In the genomic region with DNA sequence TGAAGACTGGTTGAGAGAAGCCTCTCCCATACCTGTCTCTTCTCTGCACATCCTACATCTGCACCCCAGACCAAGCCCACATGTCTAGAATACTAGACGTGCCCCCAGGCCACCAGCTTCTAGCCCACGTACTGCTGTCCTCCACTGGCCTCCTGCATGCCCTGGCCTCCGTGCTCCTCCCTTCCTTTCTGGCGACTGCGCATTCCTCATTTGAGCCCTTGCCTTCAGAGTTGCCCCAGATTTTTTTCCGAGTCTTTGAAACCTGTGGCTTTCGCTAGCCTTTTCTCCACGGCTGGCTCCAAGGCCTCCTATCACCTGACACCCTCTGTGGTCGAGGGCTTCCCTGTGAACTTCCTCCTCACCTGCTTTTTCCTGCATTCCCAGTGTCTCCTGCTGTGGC, we compare ENCODE assay signal across 26 cellular contexts. TPM values are rescaled to one million over a fixed set of nuclear protein-coding genes. Genes with fewer than 3 reads are reported as not detected.
A peak's percentile ranks its signal among the peaks of the same experiment; 100 is the strongest.
DNase-seq lines count a peak whose midpoint lies in the region; ATAC-seq, FAIRE-seq and TF ChIP-seq lines count a peak whose summit lies in the region.
"Had no signal": no experiment of that assay in that cellular context is flagged by ENCODE, and none has a peak within 500 bp of the region (broad histone marks: within the 10 kb centered on the region; RNA-seq: fewer than 3 reads in every experiment).

No MANE protein-coding gene starts in this region.

- H3K27me3 ChIP-seq in HepG2 (ENCODE audit: control insufficient read depth in 1 of 2, insufficient read depth in 2 of 2, low read length in 2 of 2) (no peaks in the 10 kb centered on the region), right lobe of liver (no peaks in the 10 kb centered on the region), psoas muscle (ENCODE audit: insufficient read depth in 3 of 3, low read length in 2 of 3) (no peaks in the 10 kb centered on the region)
- H3K27me3 ChIP-seq: adrenal gland, breast epithelium, neutrophil, testis had no signal

- no peak overlapping the region for H3K27ac Mint-ChIP-seq in activated T-helper 17 cell treated with anti-CD3 and anti-CD28 coated beads, Interleukin-2, amount 50 U/mL, for 72 hours
- H3K27ac Mint-ChIP-seq: GM23338, T-helper 17 cell had no signal

- CTCF ChIA-PET in HepG2 (lab: Yijun Ruan, JAX; ENCODE audit: low intra/inter-chr PET ratio, low total read pairs): no interaction called here

- no peaks in the 10 kb centered on the region; the same call in none of the 2 replicates for H4K20me1 ChIP-seq in HepG2 (ENCODE audit: insufficient read depth, low read length)

- TF ChIP-seq EP300 in HepG2 (IDR thresholded peaks at IDR 0.05; ENCODE audit: low read depth in 2 of 2, low read length in 2 of 2) (no peak), HepG2 (CRISPR knock-in tag; IDR thresholded peaks at IDR 0.05; ENCODE audit: borderline replicate concordance) (no peak)

- H3K4me2 ChIP-seq in HepG2 (ENCODE audit: low read depth, low read length): no peak overlapping the region
- H3K4me2 ChIP-seq: GM23338 had no signal

- intact Hi-C loops in HepG2 (cut with micrococcal nuclease; ENCODE audit: unreplicated experiment) (no loop called here), right lobe of liver (cut with DNase I) (no loop called here), psoas muscle (cut with DNase I) (no loop called here)

- H3K36me3 Mint-ChIP-seq in activated T-helper 17 cell treated with anti-CD3 and anti-CD28 coated beads, Interleukin-2, amount 50 U/mL, for 72 hours (ENCODE audit: low read depth): peaks cover 13% of the 10 kb centered on the region

- H3K79me2 ChIP-seq in HepG2 (ENCODE audit: insufficient read depth, low read length): peaks cover 16% of the 10 kb centered on the region

- TF ChIP-seq CTCF in HepG2 (CRISPR knock-in tag; IDR thresholded peaks at IDR 0.05): no peak
- TF ChIP-seq CTCF in right lobe of liver (IDR thresholded peaks at IDR 0.05): no peak
- TF ChIP-seq CTCF in psoas muscle (IDR thresholded peaks at IDR 0.05): no peak

- no peak overlapping the region for H3K27ac ChIP-seq in HepG2 (ENCODE audit: extremely low read length, insufficient read depth, low read length)
- no peak overlapping the region for H3K27ac ChIP-seq in right lobe of liver
- H3K27ac ChIP-seq in psoas muscle: peak overlapping the region; percentile 54
- H3K27ac ChIP-seq: breast epithelium, neutrophil, prostate gland, testis had no signal

- POLR2A ChIA-PET in HepG2 (lab: Yijun Ruan, JAX): no interaction called here

- H3K4me3 ChIP-seq in HepG2 (replicated peaks in 1 of 3; ENCODE audit: insufficient read depth in 1 of 3, low read depth in 2 of 3, low read length in 3 of 3) (no peak overlapping the region), right lobe of liver (no peak overlapping the region), psoas muscle (no peak overlapping the region)
- H3K4me3 ChIP-seq: adrenal gland, breast epithelium, GM23338, prostate gland, testis had no signal

- peak overlapping the region; percentile 25 for H3K4me3 Mint-ChIP-seq in activated T-helper 17 cell treated with anti-CD3 and anti-CD28 coated beads, Interleukin-2, amount 50 U/mL, for 72 hours
- H3K4me3 Mint-ChIP-seq: GM23338; stimulated activated naive B cell treated with anti-CD40 and anti-IgM and Interleukin-4, amounts not matched to agents 10 μg/mL and 1 μg/mL and 100 μg/mL, for 72 hours; T-helper 17 cell had no signal

- H3K27me3 Mint-ChIP-seq in activated T-helper 17 cell treated with anti-CD3 and anti-CD28 coated beads, Interleukin-2, amount 50 U/mL, for 72 hours: no peaks in the 10 kb centered on the region
- H3K27me3 Mint-ChIP-seq: T-helper 17 cell had no signal

- no peak for FAIRE-seq in HepG2 (lab: Jason Lieb, UNC)
- FAIRE-seq: colon, GM12891, keratinocyte, urothelium cell line had no signal

- DNase-seq in HepG2 (ENCODE audit: low spot score) (no peak), right lobe of liver (no peak), islet precursor cell (peak; percentile 45), psoas muscle (no peak)
- DNase-seq: activated CD4-positive, alpha-beta T cell treated with anti-CD3 and anti-CD28 coated beads for 1 hour; effector memory CD4-positive, alpha-beta T cell; EL; glutamatergic neuron; NCI-H146; stimulated activated CD4-positive, alpha-beta T cell treated with anti-CD3 and anti-CD28 coated beads, Interleukin-15, amount 100 ng/mL, for 24 hours; stimulated activated naive B cell treated with anti-CD40 and anti-IgM and Interleukin-4, amounts not matched to agents 10 μg/mL and 1 μg/mL and 100 μg/mL, for 72 hours; T-helper 17 cell; testis had no signal

- H3K9me3 ChIP-seq in HepG2 (ENCODE audit: low read length) (no peaks in the 10 kb centered on the region), right lobe of liver (no peaks in the 10 kb centered on the region), psoas muscle (no peaks in the 10 kb centered on the region)
- H3K9me3 ChIP-seq: adrenal gland, breast epithelium, neutrophil, prostate gland, testis had no signal

- ATAC-seq in HepG2: no peak
- ATAC-seq in right lobe of liver: no peak
- no peak for ATAC-seq in activated T-helper 17 cell treated with anti-CD3 and anti-CD28 coated beads, Interleukin-2, amount 50 U/mL, for 72 hours (replicated peaks)
- ATAC-seq in psoas muscle: no peak
- ATAC-seq in HG02642 (IDR thresholded peaks at IDR 0.05; ENCODE audit: poor library complexity, unreplicated experiment): no peak
- no peak for ATAC-seq in HG03442 (IDR thresholded peaks at IDR 0.05; ENCODE audit: unreplicated experiment)
- ATAC-seq: GM23338; stimulated activated naive B cell treated with anti-CD40 and anti-IgM and Interleukin-4, amounts not matched to agents 10 μg/mL and 1 μg/mL and 100 μg/mL, for 72 hours; T-helper 17 cell had no signal

- H3K9ac ChIP-seq in HepG2 (ENCODE audit: insufficient read depth, low read depth, low read length): no peak overlapping the region

- H3K4me1 Mint-ChIP-seq in activated T-helper 17 cell treated with anti-CD3 and anti-CD28 coated beads, Interleukin-2, amount 50 U/mL, for 72 hours: peaks cover 43% of the 10 kb centered on the region

- H2AFZ ChIP-seq in HepG2 (ENCODE audit: low read length): no peak overlapping the region
- H2AFZ ChIP-seq: GM23338 had no signal

- BruUV-seq in HepG2 (replicated peaks; lab: Mats Ljungman, UMichigan): no TSS peak

- H3K4me1 ChIP-seq in HepG2 (ENCODE audit: insufficient read depth, low read length): peaks cover 45% of the 10 kb centered on the region
- no peaks in the 10 kb centered on the region for H3K4me1 ChIP-seq in right lobe of liver
- H3K4me1 ChIP-seq in psoas muscle: peaks cover 63% of the 10 kb centered on the region
- H3K4me1 ChIP-seq: breast epithelium had no signal

- H3K36me3 ChIP-seq in HepG2 (replicated peaks in 1 of 2; ENCODE audit: control insufficient read depth in 1 of 2, insufficient read depth in 2 of 2, low read length in 2 of 2) (no peaks in the 10 kb centered on the region; a peak in 2 of 5 replicates), right lobe of liver (no peaks in the 10 kb centered on the region), psoas muscle (ENCODE audit: insufficient read depth in 1 of 2, low read depth in 1 of 2) (no peaks in the 10 kb centered on the region)
- H3K36me3 ChIP-seq: adrenal gland, breast epithelium, neutrophil, prostate gland had no signal

- no peaks in the 10 kb centered on the region for H3K9me3 Mint-ChIP-seq in activated T-helper 17 cell treated with anti-CD3 and anti-CD28 coated beads, Interleukin-2, amount 50 U/mL, for 72 hours
- H3K9me3 Mint-ChIP-seq: GM23338 had no signal

- TF ChIP-seq RAD21 in HepG2 (CRISPR knock-in tag; IDR thresholded peaks at IDR 0.05): no peak

- no peak for TF ChIP-seq POLR2A in HepG2 (IDR thresholded peaks at IDR 0.05; ENCODE audit: insufficient read depth in 1 of 2, low read depth in 2 of 2, low read length in 2 of 2)
- no peak for TF ChIP-seq POLR2A in right lobe of liver (IDR thresholded peaks at IDR 0.05)

- in situ Hi-C loops in HepG2 (cut with HindIII; ENCODE audit: extremely low pct_ligation_motif_present, low pct_unique_long_range_greater_than_20kb): no loop called here

- WGBS in HepG2 (ENCODE audit: low lambda C conversion rate): 96% methylated on average over 9 of the region's 9 CpGs
- 79% methylated on average over 8 of the region's 9 CpGs for WGBS in right lobe of liver (ENCODE audit: insufficient coverage, low coverage, low lambda C conversion rate, missing lambda C conversion rate)
- WGBS in psoas muscle, 3 donors: 82 to 93% (median 88%) methylated on average over 9 of the region's 9 CpGs

RNA-seq across cellular contexts. Expression of a gene that starts 11.2 kb away (rescaled TPM):
- 16.5 and 20.8 TPM in 2 replicates for total RNA-seq in HepG2 (2016; rRNA removed; fragmentation: Illumina TruSeq; extraction: Trizol)
- 12.0 and 16.8 TPM in 2 replicates for total RNA-seq in HepG2 (2016; cell fraction: cytosol; rRNA removed; fragmentation: Illumina TruSeq; extraction: Trizol; ENCODE audit: low read depth)
- 16.0 and 19.8 TPM in 2 replicates for total RNA-seq in HepG2 (2016; cell fraction: insoluble cytoplasmic fraction; rRNA removed; fragmentation: Illumina TruSeq; extraction: Trizol)
- 19.8 and 25.4 TPM in 2 replicates for total RNA-seq in HepG2 (2016; cell fraction: membrane; rRNA removed; fragmentation: Illumina TruSeq; extraction: Trizol)
- total RNA-seq in HepG2 (2016; cell fraction: nucleus; rRNA removed; fragmentation: Illumina TruSeq; extraction: Trizol): 21.0 and 24.6 TPM in 2 replicates
- polyA plus RNA-seq in HepG2 (2011; rRNA removed): 13.2 and 13.9 TPM in 2 replicates
- 11.3 and 13.1 TPM in 2 replicates for polyA plus RNA-seq in HepG2 (2011; cell fraction: cytosol; rRNA removed)
- polyA plus RNA-seq in HepG2 (2011; cell fraction: nucleus; rRNA removed): 14.7 and 16.7 TPM in 2 replicates
- 3.4 and 4.4 TPM in 2 replicates for polyA plus RNA-seq in HepG2 (2012)
- polyA plus RNA-seq in HepG2 (2016; cell fraction: cytosol; fragmentation: Illumina TruSeq; extraction: Trizol; ENCODE audit: low read depth): 6.8 and 7.8 TPM in 2 replicates
- 17.5 and 19.7 TPM in 2 replicates for polyA plus RNA-seq in HepG2 (2016; cell fraction: insoluble cytoplasmic fraction; fragmentation: Illumina TruSeq; extraction: Trizol; ENCODE audit: low read depth)
- 10.7 and 11.4 TPM in 2 replicates for polyA plus RNA-seq in HepG2 (2016; cell fraction: membrane; fragmentation: Illumina TruSeq; extraction: Trizol; ENCODE audit: low read depth)
- 15.5 and 16.5 TPM in 2 replicates for polyA plus RNA-seq in HepG2 (2016; cell fraction: nucleus; fragmentation: Illumina TruSeq; extraction: Trizol; ENCODE audit: insufficient read depth, low read depth)
- 0.12 and 37.2 TPM in 2 replicates for polyA minus RNA-seq in HepG2 (2011; rRNA and poly(A)+ RNA removed; ENCODE audit: low replicate concordance)
- 17.1 and 17.7 TPM in 2 replicates for polyA minus RNA-seq in HepG2 (2011; cell fraction: cytosol; rRNA and poly(A)+ RNA removed)
- polyA minus RNA-seq in HepG2 (2011; cell fraction: nucleus; rRNA and poly(A)+ RNA removed): 29.2 and 36.2 TPM in 2 replicates
- total RNA-seq in right lobe of liver: 1 to 10 TPM; 1.2 to 3.2 (median 2.0) TPM
- total RNA-seq in activated T-helper 17 cell treated with anti-CD3 and anti-CD28 coated beads, Interleukin-2, amount 50 U/mL, for 72 hours: 10 to 100 TPM; 13.6 to 29.2 TPM
- 10 to 100 TPM in 2 of 4 donors, 1 to 10 TPM in 2; 8.2 to 15.6 (median 11.9) TPM for total RNA-seq in psoas muscle
- 1 to 10 TPM; 2.4 to 8.7 (median 5.4) TPM for polyA plus RNA-seq in psoas muscle

RNA-seq across cellular contexts. Expression of a gene that starts 50.9 kb away (rescaled TPM):
- total RNA-seq in HepG2 (2016; rRNA removed; fragmentation: Illumina TruSeq; extraction: Trizol) (0.06 and 0.11 TPM in 2 replicates), right lobe of liver (1 to 10 TPM in 4 of 6 experiments, under 1 TPM in 2; 0.37 to 2.7 (median 1.1) TPM), psoas muscle (1 to 10 TPM; 1.7 to 3.1 (median 2.6) TPM)
- 0.09 and 0.10 TPM in 2 replicates for total RNA-seq in HepG2 (2016; cell fraction: cytosol; rRNA removed; fragmentation: Illumina TruSeq; extraction: Trizol; ENCODE audit: low read depth)
- not detected in 2 replicates for total RNA-seq in HepG2 (2016; cell fraction: insoluble cytoplasmic fraction; rRNA removed; fragmentation: Illumina TruSeq; extraction: Trizol)
- not detected in 2 replicates for total RNA-seq in HepG2 (2016; cell fraction: membrane; rRNA removed; fragmentation: Illumina TruSeq; extraction: Trizol)
- 0.25 TPM in 1 of 2 replicates, not detected in the other for total RNA-seq in HepG2 (2016; cell fraction: nucleus; rRNA removed; fragmentation: Illumina TruSeq; extraction: Trizol)
- polyA plus RNA-seq in HepG2 (2011; rRNA removed) (not detected in 2 replicates), psoas muscle (1 to 10 TPM in 2 of 3 donors, under 1 TPM in 1; 0.95 to 2.7 (median 2.1) TPM)
- polyA plus RNA-seq in HepG2 (2011; cell fraction: cytosol; rRNA removed): not detected in 2 replicates
- not detected in 2 replicates for polyA plus RNA-seq in HepG2 (2011; cell fraction: nucleus; rRNA removed)
- not detected in 2 replicates for polyA plus RNA-seq in HepG2 (2012)
- not detected in 2 replicates for polyA plus RNA-seq in HepG2 (2016; cell fraction: cytosol; fragmentation: Illumina TruSeq; extraction: Trizol; ENCODE audit: low read depth)
- not detected in 2 replicates for polyA plus RNA-seq in HepG2 (2016; cell fraction: insoluble cytoplasmic fraction; fragmentation: Illumina TruSeq; extraction: Trizol; ENCODE audit: low read depth)
- not detected in 2 replicates for polyA plus RNA-seq in HepG2 (2016; cell fraction: membrane; fragmentation: Illumina TruSeq; extraction: Trizol; ENCODE audit: low read depth)
- not detected in 2 replicates for polyA plus RNA-seq in HepG2 (2016; cell fraction: nucleus; fragmentation: Illumina TruSeq; extraction: Trizol; ENCODE audit: insufficient read depth, low read depth)
- polyA minus RNA-seq in HepG2 (2011; rRNA and poly(A)+ RNA removed; ENCODE audit: low replicate concordance): 0.04 and 0.09 TPM in 2 replicates
- not detected in 2 replicates for polyA minus RNA-seq in HepG2 (2011; cell fraction: cytosol; rRNA and poly(A)+ RNA removed)
- polyA minus RNA-seq in HepG2 (2011; cell fraction: nucleus; rRNA and poly(A)+ RNA removed): not detected in 2 replicates
- total RNA-seq in activated T-helper 17 cell treated with anti-CD3 and anti-CD28 coated beads, Interleukin-2, amount 50 U/mL, for 72 hours: 1 to 10 TPM; 2.8 to 4.5 TPM
- total RNA-seq: OCI-LY7 had no signal
- polyA plus RNA-seq: GM23338 had no signal
